Comparison of ENCODE assay signal across 9 cellular contexts in genomic region chr19:17404621-17405249, GRCh38. TPM values are rescaled to one million over a fixed set of nuclear protein-coding genes. Genes with fewer than 3 reads are reported as not detected.
DNase-seq lines count a peak whose midpoint lies in the region; ATAC-seq, FAIRE-seq and TF ChIP-seq lines count a peak whose summit lies in the region.
"Had no signal": no experiment of that assay in that cellular context is flagged by ENCODE, and none has a peak within 500 bp of the region (broad histone marks: within the 10 kb centered on the region; RNA-seq: fewer than 3 reads in every experiment).

No MANE protein-coding gene starts in this region.

- TF ChIP-seq CTCF in pancreas (IDR thresholded peaks at IDR 0.05): no peak

- intact Hi-C loops in pancreas (cut with DNase I): no loop called here

- no peaks in the 10 kb centered on the region for H3K27me3 ChIP-seq in pancreas

- H3K4me3 ChIP-seq in pancreas: peak overlapping the region; percentile 5 to 40 (median 20)

- FAIRE-seq in pancreas (lab: Jason Lieb, UNC): no peak

- H3K27ac ChIP-seq in cingulate gyrus (ENCODE audit: low read depth, low read length): peak overlapping the region; percentile 80
- H3K27ac ChIP-seq in pancreas: peak overlapping the region in 3 of 4 donors; percentile 42 to 73 (median 66)

- 70% methylated on average over 7 of the region's 7 CpGs for WGBS in pancreas, 2 donors

- no peak for DNase-seq in pancreas
- no peak for DNase-seq in NCI-H1105 (lab: John Stamatoyannopoulos, UW)

- ATAC-seq in GM18502 (IDR thresholded peaks at IDR 0.05; ENCODE audit: poor library complexity, unreplicated experiment): peak; percentile 11
- ATAC-seq in HG03432 (IDR thresholded peaks at IDR 0.05; ENCODE audit: unreplicated experiment): peak; percentile 18
- ATAC-seq in pancreas: no peak
- no peak for ATAC-seq in HG03097 (IDR thresholded peaks at IDR 0.05; ENCODE audit: low FRiP score, unreplicated experiment)
- ATAC-seq in HG03025 (IDR thresholded peaks at IDR 0.05; ENCODE audit: low FRiP score, unreplicated experiment): no peak
- no peak for ATAC-seq in HG02840 (IDR thresholded peaks at IDR 0.05; ENCODE audit: low FRiP score, unreplicated experiment)

- H3K4me1 ChIP-seq in pancreas: no peaks in the 10 kb centered on the region

- no peaks in the 10 kb centered on the region for H3K9me3 ChIP-seq in pancreas

- H3K36me3 ChIP-seq in pancreas: no peaks in the 10 kb centered on the region

RNA-seq across cellular contexts. Expression of gene BST2, which starts 0.7 kb away (rescaled TPM):
- 10 to 100 TPM in 4 of 6 donors, 1 to 10 TPM in 2; 3.9 to 34.6 (median 15.4) TPM for total RNA-seq in pancreas
- polyA plus RNA-seq in pancreas: 10 to 100 TPM; 15.7 to 17.3 TPM

RNA-seq across cellular contexts. Expression of gene CCDC194, which starts 10.7 kb away (rescaled TPM):
- under 1 TPM in 2 of 6 donors, not detected in 4; 0.23 to 0.56 TPM for total RNA-seq in pancreas
- not detected for polyA plus RNA-seq in pancreas
- total RNA-seq: myocyte had no signal

RNA-seq across cellular contexts. Expression of gene MVB12A, which starts 15.1 kb away (rescaled TPM):
- total RNA-seq in pancreas: 10 to 100 TPM; 20.6 to 27.3 (median 23.5) TPM
- polyA plus RNA-seq in pancreas: 10 to 100 TPM; 43.7 to 58.7 TPM

RNA-seq across cellular contexts. Expression of gene PLVAP, which starts 27.6 kb away (rescaled TPM):
- total RNA-seq in pancreas: 10 to 100 TPM; 32.0 to 86.5 (median 58.4) TPM
- polyA plus RNA-seq in pancreas: 10 to 100 TPM; 70.5 to 87.6 TPM

RNA-seq across cellular contexts. Expression of gene TMEM221, which starts 43.7 kb away (rescaled TPM):
- total RNA-seq in pancreas: under 1 TPM; 0.13 to 1.00 (median 0.46) TPM
- under 1 TPM; 0.16 to 0.42 TPM for polyA plus RNA-seq in pancreas

Comparison
In these comparisons a context has a peak if more than half of its experiments do, and no peak if none do; other contexts are left out.
1. ATAC-seq: peak in GM18502 (single experiment) and HG03432 (single experiment); none in pancreas (0 of 4), HG03097 (single experiment), HG03025 (single experiment) and HG02840 (single experiment).